In the genomic region with DNA sequence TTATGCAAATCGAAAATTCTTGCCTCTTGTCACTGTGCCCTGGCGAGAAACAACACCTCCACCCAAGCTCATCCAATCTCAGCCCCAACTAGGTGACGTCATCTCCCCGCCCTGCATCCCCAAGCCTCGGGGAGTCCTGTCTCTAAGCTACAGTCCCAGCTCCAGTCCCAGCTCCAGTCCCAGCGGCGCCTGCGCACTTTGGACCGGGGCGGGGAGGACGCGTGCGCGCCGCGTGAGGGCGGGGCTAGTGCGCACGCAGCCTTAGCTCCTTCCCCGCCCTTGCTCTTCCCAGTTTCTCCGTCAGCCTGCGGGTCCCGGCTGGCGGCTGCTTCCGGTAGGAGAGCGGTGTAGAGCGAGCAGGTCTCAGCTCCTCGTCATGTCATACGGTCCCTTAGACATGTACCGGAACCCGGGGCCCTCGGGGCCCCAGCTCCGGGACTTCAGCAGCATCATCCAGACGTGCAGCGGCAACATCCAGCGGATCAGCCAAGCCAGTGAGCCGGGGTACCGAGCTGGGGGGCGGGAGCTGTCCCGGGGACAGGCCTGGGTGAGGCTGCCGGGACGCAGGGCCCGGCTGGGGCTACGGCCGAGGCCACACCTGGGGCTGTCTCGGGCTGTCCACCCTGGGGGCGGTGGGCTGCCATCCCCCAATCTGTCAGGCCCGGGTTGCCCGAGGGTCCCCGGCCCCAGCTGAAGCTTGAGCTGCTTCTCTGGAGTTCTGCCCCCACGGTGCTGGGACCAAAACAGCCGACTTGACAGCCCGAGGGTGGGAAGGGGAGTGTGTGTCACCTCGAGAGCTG, we compare ENCODE assay signal across 1 cellular context.
TF ChIP-seq lines count a peak whose summit lies in the region.

A gene (plus strand): TSS at position 288 of the 800 bp plus-strand sequence. CDS start 89 bp downstream, at position 377.

TF ChIP-seq in K562, 482 proteins besides CTCF, POLR2A, EP300 and RAD21 (continued from another document and continues in another):
- TF ChIP-seq, protein P1, sequence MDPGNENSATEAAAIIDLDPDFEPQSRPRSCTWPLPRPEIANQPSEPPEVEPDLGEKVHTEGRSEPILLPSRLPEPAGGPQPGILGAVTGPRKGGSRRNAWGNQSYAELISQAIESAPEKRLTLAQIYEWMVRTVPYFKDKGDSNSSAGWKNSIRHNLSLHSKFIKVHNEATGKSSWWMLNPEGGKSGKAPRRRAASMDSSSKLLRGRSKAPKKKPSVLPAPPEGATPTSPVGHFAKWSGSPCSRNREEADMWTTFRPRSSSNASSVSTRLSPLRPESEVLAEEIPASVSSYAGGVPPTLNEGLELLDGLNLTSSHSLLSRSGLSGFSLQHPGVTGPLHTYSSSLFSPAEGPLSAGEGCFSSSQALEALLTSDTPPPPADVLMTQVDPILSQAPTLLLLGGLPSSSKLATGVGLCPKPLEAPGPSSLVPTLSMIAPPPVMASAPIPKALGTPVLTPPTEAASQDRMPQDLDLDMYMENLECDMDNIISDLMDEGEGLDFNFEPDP (CRISPR knock-in tag; IDR thresholded peaks at IDR 0.05), result no peak
- no peak for TF ChIP-seq ZNF324 (CRISPR knock-in tag; IDR thresholded peaks at IDR 0.05)
- no peak for TF ChIP-seq STAT5B (CRISPR knock-in tag; IDR thresholded peaks at IDR 0.05)
- TF ChIP-seq THRAP3 (IDR thresholded peaks at IDR 0.05; ENCODE audit: borderline replicate concordance), result no peak
- no peak for TF ChIP-seq ZNF24 (IDR thresholded peaks at IDR 0.05)
- no peak for TF ChIP-seq HNRNPH1 (optimal IDR thresholded peaks at IDR 0.05; ENCODE audit: low read depth, low read length)
- TF ChIP-seq, protein P2, sequence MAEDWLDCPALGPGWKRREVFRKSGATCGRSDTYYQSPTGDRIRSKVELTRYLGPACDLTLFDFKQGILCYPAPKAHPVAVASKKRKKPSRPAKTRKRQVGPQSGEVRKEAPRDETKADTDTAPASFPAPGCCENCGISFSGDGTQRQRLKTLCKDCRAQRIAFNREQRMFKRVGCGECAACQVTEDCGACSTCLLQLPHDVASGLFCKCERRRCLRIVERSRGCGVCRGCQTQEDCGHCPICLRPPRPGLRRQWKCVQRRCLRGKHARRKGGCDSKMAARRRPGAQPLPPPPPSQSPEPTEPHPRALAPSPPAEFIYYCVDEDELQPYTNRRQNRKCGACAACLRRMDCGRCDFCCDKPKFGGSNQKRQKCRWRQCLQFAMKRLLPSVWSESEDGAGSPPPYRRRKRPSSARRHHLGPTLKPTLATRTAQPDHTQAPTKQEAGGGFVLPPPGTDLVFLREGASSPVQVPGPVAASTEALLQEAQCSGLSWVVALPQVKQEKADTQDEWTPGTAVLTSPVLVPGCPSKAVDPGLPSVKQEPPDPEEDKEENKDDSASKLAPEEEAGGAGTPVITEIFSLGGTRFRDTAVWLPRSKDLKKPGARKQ (CRISPR knock-in tag; IDR thresholded peaks at IDR 0.05), result no peak
- TF ChIP-seq, protein P3, sequence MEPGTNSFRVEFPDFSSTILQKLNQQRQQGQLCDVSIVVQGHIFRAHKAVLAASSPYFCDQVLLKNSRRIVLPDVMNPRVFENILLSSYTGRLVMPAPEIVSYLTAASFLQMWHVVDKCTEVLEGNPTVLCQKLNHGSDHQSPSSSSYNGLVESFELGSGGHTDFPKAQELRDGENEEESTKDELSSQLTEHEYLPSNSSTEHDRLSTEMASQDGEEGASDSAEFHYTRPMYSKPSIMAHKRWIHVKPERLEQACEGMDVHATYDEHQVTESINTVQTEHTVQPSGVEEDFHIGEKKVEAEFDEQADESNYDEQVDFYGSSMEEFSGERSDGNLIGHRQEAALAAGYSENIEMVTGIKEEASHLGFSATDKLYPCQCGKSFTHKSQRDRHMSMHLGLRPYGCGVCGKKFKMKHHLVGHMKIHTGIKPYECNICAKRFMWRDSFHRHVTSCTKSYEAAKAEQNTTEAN (CRISPR knock-in tag; IDR thresholded peaks at IDR 0.05), result peak; percentile 86; the same call in 1 of the 2 replicates
- TF ChIP-seq NFIX (CRISPR knock-in tag; IDR thresholded peaks at IDR 0.05; ENCODE audit: low read depth), result no peak
- TF ChIP-seq SRSF1 (IDR thresholded peaks at IDR 0.05; ENCODE audit: low read depth, low read length), result no peak
- peak; percentile 92; the same call in 1 of the 2 replicates for TF ChIP-seq PHF8 (IDR thresholded peaks at IDR 0.05; ENCODE audit: borderline replicate concordance, low read length)
- TF ChIP-seq RBM34 (IDR thresholded peaks at IDR 0.05; ENCODE audit: borderline replicate concordance, insufficient read depth, low read length), result no peak
- no peak for TF ChIP-seq MAFK (IDR thresholded peaks at IDR 0.05; ENCODE audit: low read length)
- TF ChIP-seq ZNF217 (CRISPR knock-in tag; IDR thresholded peaks at IDR 0.05), result no peak
- TF ChIP-seq MCM2 (IDR thresholded peaks at IDR 0.05; ENCODE audit: low read depth), result no peak
- no peak for TF ChIP-seq MAFG (tag; conservative IDR thresholded peaks at IDR 0.05)
- no peak for TF ChIP-seq NCOA6 (IDR thresholded peaks at IDR 0.05)
- TF ChIP-seq PYGO2 (tag; IDR thresholded peaks at IDR 0.05), result no peak
- no peak for TF ChIP-seq EZH2 (IDR thresholded peaks at IDR 0.05; ENCODE audit: borderline replicate concordance, low read depth, low read length)
- TF ChIP-seq, protein P4, sequence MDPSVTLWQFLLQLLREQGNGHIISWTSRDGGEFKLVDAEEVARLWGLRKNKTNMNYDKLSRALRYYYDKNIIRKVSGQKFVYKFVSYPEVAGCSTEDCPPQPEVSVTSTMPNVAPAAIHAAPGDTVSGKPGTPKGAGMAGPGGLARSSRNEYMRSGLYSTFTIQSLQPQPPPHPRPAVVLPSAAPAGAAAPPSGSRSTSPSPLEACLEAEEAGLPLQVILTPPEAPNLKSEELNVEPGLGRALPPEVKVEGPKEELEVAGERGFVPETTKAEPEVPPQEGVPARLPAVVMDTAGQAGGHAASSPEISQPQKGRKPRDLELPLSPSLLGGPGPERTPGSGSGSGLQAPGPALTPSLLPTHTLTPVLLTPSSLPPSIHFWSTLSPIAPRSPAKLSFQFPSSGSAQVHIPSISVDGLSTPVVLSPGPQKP (CRISPR knock-in tag; IDR thresholded peaks at IDR 0.05), result no peak
- TF ChIP-seq TOE1 (IDR thresholded peaks at IDR 0.05; ENCODE audit: borderline replicate concordance), result no peak; the same call in 1 of the 2 replicates
- TF ChIP-seq TOE1 (CRISPR knock-in tag; IDR thresholded peaks at IDR 0.05; ENCODE audit: borderline replicate concordance, low read depth), result no peak
- TF ChIP-seq POU5F1 (IDR thresholded peaks at IDR 0.05; ENCODE audit: borderline replicate concordance, low read depth, low read length, partially characterized antibody), result no peak
- TF ChIP-seq, protein P5, sequence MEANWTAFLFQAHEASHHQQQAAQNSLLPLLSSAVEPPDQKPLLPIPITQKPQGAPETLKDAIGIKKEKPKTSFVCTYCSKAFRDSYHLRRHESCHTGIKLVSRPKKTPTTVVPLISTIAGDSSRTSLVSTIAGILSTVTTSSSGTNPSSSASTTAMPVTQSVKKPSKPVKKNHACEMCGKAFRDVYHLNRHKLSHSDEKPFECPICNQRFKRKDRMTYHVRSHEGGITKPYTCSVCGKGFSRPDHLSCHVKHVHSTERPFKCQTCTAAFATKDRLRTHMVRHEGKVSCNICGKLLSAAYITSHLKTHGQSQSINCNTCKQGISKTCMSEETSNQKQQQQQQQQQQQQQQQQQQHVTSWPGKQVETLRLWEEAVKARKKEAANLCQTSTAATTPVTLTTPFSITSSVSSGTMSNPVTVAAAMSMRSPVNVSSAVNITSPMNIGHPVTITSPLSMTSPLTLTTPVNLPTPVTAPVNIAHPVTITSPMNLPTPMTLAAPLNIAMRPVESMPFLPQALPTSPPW (CRISPR knock-in tag; IDR thresholded peaks at IDR 0.05), result peak; percentile 72
- TF ChIP-seq PCBP1 (IDR thresholded peaks at IDR 0.05; ENCODE audit: low read depth, low read length, poor library complexity, severe bottlenecking), result no peak
- TF ChIP-seq, protein P6, sequence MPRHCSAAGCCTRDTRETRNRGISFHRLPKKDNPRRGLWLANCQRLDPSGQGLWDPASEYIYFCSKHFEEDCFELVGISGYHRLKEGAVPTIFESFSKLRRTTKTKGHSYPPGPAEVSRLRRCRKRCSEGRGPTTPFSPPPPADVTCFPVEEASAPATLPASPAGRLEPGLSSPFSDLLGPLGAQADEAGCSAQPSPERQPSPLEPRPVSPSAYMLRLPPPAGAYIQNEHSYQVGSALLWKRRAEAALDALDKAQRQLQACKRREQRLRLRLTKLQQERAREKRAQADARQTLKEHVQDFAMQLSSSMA (CRISPR knock-in tag; IDR thresholded peaks at IDR 0.05), result no peak
- no peak for TF ChIP-seq FOXP1 (CRISPR knock-in tag; IDR thresholded peaks at IDR 0.05)
- TF ChIP-seq ZNF696 (CRISPR knock-in tag; conservative IDR thresholded peaks at IDR 0.05), result no peak
- TF ChIP-seq ZFX (CRISPR knock-in tag; IDR thresholded peaks at IDR 0.05), result peak; percentile 90
- no peak for TF ChIP-seq SAFB (IDR thresholded peaks at IDR 0.05; ENCODE audit: borderline replicate concordance, low read depth, low read length)
- peak; percentile 72 for TF ChIP-seq TBP (optimal IDR thresholded peaks at IDR 0.05; ENCODE audit: low read depth, low read length)
- TF ChIP-seq EP400 (IDR thresholded peaks at IDR 0.05), result peak; percentile 54; the same call in 1 of the 2 replicates
- no peak for TF ChIP-seq COPS2 (conservative IDR thresholded peaks at IDR 0.05)
- peak; percentile 18; the same call in 1 of the 2 replicates for TF ChIP-seq RB1 (IDR thresholded peaks at IDR 0.05; ENCODE audit: low read depth)
- no peak for TF ChIP-seq NFE2 (IDR thresholded peaks at IDR 0.05; ENCODE audit: low read depth)
- TF ChIP-seq CCNT2 (IDR thresholded peaks at IDR 0.05; ENCODE audit: borderline replicate concordance, extremely low read depth, insufficient read length, low read depth, low read length), result peak; percentile 52
- TF ChIP-seq TAF1 (IDR thresholded peaks at IDR 0.05; ENCODE audit: control insufficient read depth, extremely low read depth, insufficient read depth, low read length, severe bottlenecking), result peak; percentile 91
- TF ChIP-seq NELFE (IDR thresholded peaks at IDR 0.05; ENCODE audit: insufficient read depth, insufficient read length), result no peak
- TF ChIP-seq HLTF (IDR thresholded peaks at IDR 0.05), result peak; percentile 62; the same call in 1 of the 2 replicates
- peak; percentile 63; the same call in 1 of the 2 replicates for TF ChIP-seq DPF2 (IDR thresholded peaks at IDR 0.05)
- TF ChIP-seq POLR2B (IDR thresholded peaks at IDR 0.05; ENCODE audit: low read depth, partially characterized antibody), result peak; percentile 89
- TF ChIP-seq ZKSCAN8 (CRISPR knock-in tag; IDR thresholded peaks at IDR 0.05), result no peak
- TF ChIP-seq PHF21A (IDR thresholded peaks at IDR 0.05; ENCODE audit: borderline replicate concordance, low read depth), result peak; percentile 98
- 0 out of 4 replicates have a peak, but pooled peaks of 1 of the 2 experiments have one; percentile 50 for TF ChIP-seq FOXA3 (CRISPR knock-in tag; conservative IDR thresholded peaks at IDR 0.05 in 1 of 2, IDR thresholded peaks at IDR 0.05 in 1 of 2)
- no peak for TF ChIP-seq PHB (CRISPR knock-in tag; IDR thresholded peaks at IDR 0.05)
- TF ChIP-seq, protein P7, sequence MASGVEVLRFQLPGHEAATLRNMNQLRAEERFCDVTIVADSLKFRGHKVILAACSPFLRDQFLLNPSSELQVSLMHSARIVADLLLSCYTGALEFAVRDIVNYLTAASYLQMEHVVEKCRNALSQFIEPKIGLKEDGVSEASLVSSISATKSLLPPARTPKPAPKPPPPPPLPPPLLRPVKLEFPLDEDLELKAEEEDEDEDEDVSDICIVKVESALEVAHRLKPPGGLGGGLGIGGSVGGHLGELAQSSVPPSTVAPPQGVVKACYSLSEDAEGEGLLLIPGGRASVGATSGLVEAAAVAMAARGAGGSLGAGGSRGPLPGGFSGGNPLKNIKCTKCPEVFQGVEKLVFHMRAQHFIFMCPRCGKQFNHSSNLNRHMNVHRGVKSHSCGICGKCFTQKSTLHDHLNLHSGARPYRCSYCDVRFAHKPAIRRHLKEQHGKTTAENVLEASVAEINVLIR (CRISPR knock-in tag; IDR thresholded peaks at IDR 0.05), result peak; percentile 69; the same call in 1 of the 2 replicates
- TF ChIP-seq SMARCA5 (IDR thresholded peaks at IDR 0.05), result no peak
- no peak for TF ChIP-seq KLF6 (CRISPR knock-in tag; IDR thresholded peaks at IDR 0.05; ENCODE audit: borderline replicate concordance)
- peak; percentile 96 for TF ChIP-seq BHLHE40 (IDR thresholded peaks at IDR 0.05; ENCODE audit: low read length)
- TF ChIP-seq CBX3 (IDR thresholded peaks at IDR 0.05; ENCODE audit: borderline replicate concordance in 1 of 2, low read length in 2 of 2), result no peak; a peak in 1 of 3 replicates
- TF ChIP-seq, protein P8, sequence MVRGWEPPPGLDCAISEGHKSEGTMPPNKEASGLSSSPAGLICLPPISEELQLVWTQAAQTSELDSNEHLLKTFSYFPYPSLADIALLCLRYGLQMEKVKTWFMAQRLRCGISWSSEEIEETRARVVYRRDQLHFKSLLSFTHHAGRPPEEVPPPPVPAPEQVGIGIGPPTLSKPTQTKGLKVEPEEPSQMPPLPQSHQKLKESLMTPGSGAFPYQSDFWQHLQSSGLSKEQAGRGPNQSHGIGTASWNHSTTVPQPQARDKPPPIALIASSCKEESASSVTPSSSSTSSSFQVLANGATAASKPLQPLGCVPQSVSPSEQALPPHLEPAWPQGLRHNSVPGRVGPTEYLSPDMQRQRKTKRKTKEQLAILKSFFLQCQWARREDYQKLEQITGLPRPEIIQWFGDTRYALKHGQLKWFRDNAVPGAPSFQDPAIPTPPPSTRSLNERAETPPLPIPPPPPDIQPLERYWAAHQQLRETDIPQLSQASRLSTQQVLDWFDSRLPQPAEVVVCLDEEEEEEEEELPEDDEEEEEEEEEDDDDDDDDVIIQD (CRISPR knock-in tag; IDR thresholded peaks at IDR 0.05), result peak; percentile 17; the same call in 1 of the 2 replicates
- TF ChIP-seq XRCC4 (IDR thresholded peaks at IDR 0.05; ENCODE audit: extremely low read depth, insufficient read depth, insufficient read length), result no peak
- no peak for TF ChIP-seq NCOA1 (IDR thresholded peaks at IDR 0.05; ENCODE audit: low read depth)
- peak; percentile 68 for TF ChIP-seq MTA3 (IDR thresholded peaks at IDR 0.05; ENCODE audit: borderline replicate concordance)
- TF ChIP-seq ZNF717 (CRISPR knock-in tag; IDR thresholded peaks at IDR 0.05), result no peak
- TF ChIP-seq ZSCAN32 (CRISPR knock-in tag; IDR thresholded peaks at IDR 0.05), result no peak
- no peak for TF ChIP-seq ZNF197 (CRISPR knock-in tag; IDR thresholded peaks at IDR 0.05; ENCODE audit: low read depth)
- TF ChIP-seq, protein P9, sequence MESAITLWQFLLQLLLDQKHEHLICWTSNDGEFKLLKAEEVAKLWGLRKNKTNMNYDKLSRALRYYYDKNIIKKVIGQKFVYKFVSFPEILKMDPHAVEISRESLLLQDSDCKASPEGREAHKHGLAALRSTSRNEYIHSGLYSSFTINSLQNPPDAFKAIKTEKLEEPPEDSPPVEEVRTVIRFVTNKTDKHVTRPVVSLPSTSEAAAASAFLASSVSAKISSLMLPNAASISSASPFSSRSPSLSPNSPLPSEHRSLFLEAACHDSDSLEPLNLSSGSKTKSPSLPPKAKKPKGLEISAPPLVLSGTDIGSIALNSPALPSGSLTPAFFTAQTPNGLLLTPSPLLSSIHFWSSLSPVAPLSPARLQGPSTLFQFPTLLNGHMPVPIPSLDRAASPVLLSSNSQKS (CRISPR knock-in tag; IDR thresholded peaks at IDR 0.05), result no peak
- 0 out of 2 replicates have a peak, but pooled peaks have one; percentile 36 for TF ChIP-seq ZC3H11A (IDR thresholded peaks at IDR 0.05; ENCODE audit: low read depth, low read length)
- peak; percentile 83 for TF ChIP-seq ELF1 (tag; IDR thresholded peaks at IDR 0.05)
- TF ChIP-seq SMARCC2 (IDR thresholded peaks at IDR 0.05; ENCODE audit: low read depth), result no peak; the same call in 1 of the 2 replicates
- peak; percentile 91 for TF ChIP-seq RBFOX2 (IDR thresholded peaks at IDR 0.05; ENCODE audit: low read depth, low read length)
- TF ChIP-seq MBD2 (IDR thresholded peaks at IDR 0.05; ENCODE audit: borderline replicate concordance, low read depth), result 0 out of 2 replicates have a peak, but pooled peaks have one; percentile 25
